17 cellular contexts compared by ENCODE assay signal in the genomic region with DNA sequence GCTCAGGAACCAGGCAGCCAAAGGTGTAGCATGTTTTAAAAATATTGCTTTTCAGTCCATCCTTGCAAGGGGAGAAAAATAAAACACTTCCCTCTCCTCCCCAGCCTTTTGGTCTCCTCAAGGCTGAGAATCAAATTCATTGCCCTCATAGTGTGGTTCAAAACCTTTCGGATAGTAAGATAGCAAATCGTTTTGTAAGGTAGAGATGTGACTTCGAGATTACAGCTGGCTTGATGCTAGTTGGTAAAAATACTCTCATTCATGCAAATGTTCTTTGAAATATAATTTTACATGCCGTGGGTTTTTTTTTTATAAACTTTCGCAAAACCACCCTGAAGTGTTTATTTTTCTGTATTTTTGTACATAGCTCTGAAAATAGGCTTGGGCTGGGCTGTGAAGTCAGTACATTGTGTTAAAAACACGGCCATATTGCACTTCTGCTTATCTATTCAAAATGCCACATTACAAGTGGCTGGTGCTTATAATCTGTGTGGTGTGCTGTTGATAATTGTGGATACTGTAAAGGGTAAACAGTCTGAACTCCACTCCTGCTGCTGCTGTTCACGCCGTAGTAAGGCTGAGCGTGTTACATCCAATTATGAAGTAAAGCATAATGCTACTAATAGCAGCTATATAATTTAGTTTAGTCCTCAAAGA.
DNase-seq lines count a peak whose midpoint lies in the region; ATAC-seq and TF ChIP-seq lines count a peak whose summit lies in the region.
"Had no signal": no experiment of that assay in that cellular context is flagged by ENCODE, and none has a peak within 500 bp of the region (broad histone marks: within the 10 kb centered on the region; RNA-seq: fewer than 3 reads in every experiment).

No MANE protein-coding gene starts in this region.

- H3K4me3 ChIP-seq in OCI-LY3 (ENCODE audit: low read length) = peak overlapping the region; percentile 76
- no peak overlapping the region for H3K4me3 ChIP-seq in OCI-LY7 (ENCODE audit: low read depth, low read length, poor library complexity, severe bottlenecking)
- H3K4me3 ChIP-seq: pancreas, tibial artery had no signal

- no peak for ATAC-seq in GM18519 (IDR thresholded peaks at IDR 0.05; ENCODE audit: low FRiP score, unreplicated experiment)
- ATAC-seq: CD8-positive, alpha-beta T cell; pancreas had no signal

- no peak overlapping the region for H3K18ac ChIP-seq in H9 (ENCODE audit: insufficient read length, low read depth, low read length)

- no peak for TF ChIP-seq CTCF in H9 (conservative IDR thresholded peaks at IDR 0.05)
- TF ChIP-seq CTCF in OCI-LY3 (IDR thresholded peaks at IDR 0.05; ENCODE audit: low read depth, low read length) = no peak
- TF ChIP-seq CTCF in OCI-LY7 (conservative IDR thresholded peaks at IDR 0.05; ENCODE audit: low read length) = no peak

- H3K14ac ChIP-seq in H9 (ENCODE audit: insufficient read depth, low read length) = no peak overlapping the region

- H3T11ph ChIP-seq in H9 (ENCODE audit: low read length) = no peak overlapping the region

- no peaks in the 10 kb centered on the region for H3K36me3 ChIP-seq in OCI-LY3 (replicated peaks; ENCODE audit: low read depth, low read length)
- no peaks in the 10 kb centered on the region for H3K36me3 ChIP-seq in OCI-LY7 (ENCODE audit: insufficient read depth, low read length)
- H3K36me3 ChIP-seq: cardiac muscle cell, pancreas, tibial artery had no signal

- intact Hi-C loops in OCI-LY7 (cut with micrococcal nuclease; ENCODE audit: unreplicated experiment) = loop anchor here (2.0 kb wide), 1 partner anchor 185 kb away; no protein-coding TSS in a partner anchor

- no peak overlapping the region for H3K27ac ChIP-seq in H9 (ENCODE audit: insufficient read length, low read depth, low read length)
- H3K27ac ChIP-seq in OCI-LY3 (ENCODE audit: low read length) = no peak overlapping the region
- H3K27ac ChIP-seq in OCI-LY7 (ENCODE audit: low read depth, low read length, poor library complexity, severe bottlenecking) = no peak overlapping the region
- H3K27ac ChIP-seq: cardiac muscle cell, dorsolateral prefrontal cortex, pancreas, tibial artery had no signal

- H3K9ac ChIP-seq in H9 (ENCODE audit: extremely low read depth, insufficient read length, low read length) = no peak overlapping the region
- H3K9ac ChIP-seq in OCI-LY3 (ENCODE audit: low read length) = no peak overlapping the region

- no peak overlapping the region for H4K91ac ChIP-seq in H9 (ENCODE audit: insufficient read length, low read depth, low read length)

- H3K4me1 ChIP-seq in H9 (ENCODE audit: insufficient read depth, low read length) (no peaks in the 10 kb centered on the region; the same call in 1 of the 2 replicates), OCI-LY3 (ENCODE audit: low read length) (peaks cover 21% of the 10 kb centered on the region), OCI-LY7 (ENCODE audit: insufficient read depth, low read length, poor library complexity, severe bottlenecking) (no peaks in the 10 kb centered on the region)
- H3K4me1 ChIP-seq: pancreas, tibial artery had no signal

- no peak overlapping the region for H2BK20ac ChIP-seq in H9 (ENCODE audit: low read depth, low read length, poor library complexity, severe bottlenecking)

- no peak overlapping the region for H2BK15ac ChIP-seq in H9 (ENCODE audit: low read depth, low read length)

- CTCF ChIA-PET in OCI-LY7 (lab: Charles Lee; ENCODE audit: unreplicated experiment) = no interaction called here

- H3K27me3 Mint-ChIP-seq in H9 (ENCODE audit: low read depth) = peaks cover 42% of the 10 kb centered on the region

- H3K79me2 ChIP-seq in H9 (ENCODE audit: insufficient read depth, low read length) (no peaks in the 10 kb centered on the region), OCI-LY3 (ENCODE audit: low read length) (no peaks in the 10 kb centered on the region), OCI-LY7 (ENCODE audit: insufficient read depth, low read depth, low read length) (no peaks in the 10 kb centered on the region)

- H2BK12ac ChIP-seq in H9 (ENCODE audit: insufficient read length, low read depth, low read length) = no peak overlapping the region

- no peaks in the 10 kb centered on the region for H3K36me3 Mint-ChIP-seq in H9 (ENCODE audit: insufficient read depth in 1 of 3, low read depth in 3 of 3)

- H4K5ac ChIP-seq in H9 (ENCODE audit: insufficient read length, low read depth, low read length) = no peak overlapping the region

- H3K4ac ChIP-seq in H9 (ENCODE audit: low read depth, low read length) = no peak overlapping the region

- H3K23me2 ChIP-seq in H9 (ENCODE audit: insufficient read length, low read depth, low read length, poor library complexity, severe bottlenecking) = no peaks in the 10 kb centered on the region

- H2BK5ac ChIP-seq in H9 (ENCODE audit: insufficient read length, low read length) = no peak overlapping the region

- H3K4me3 Mint-ChIP-seq in H9 = no peak overlapping the region
- H3K4me3 Mint-ChIP-seq: CD8-positive, alpha-beta T cell had no signal

- peaks cover 7% of the 10 kb centered on the region; the same call in 1 of the 2 replicates for H3K27me3 ChIP-seq in H9 (ENCODE audit: insufficient read depth, low read length)
- peaks cover 10% of the 10 kb centered on the region for H3K27me3 ChIP-seq in OCI-LY3 (ENCODE audit: low read depth, low read length)
- H3K27me3 ChIP-seq: pancreas, tibial artery had no signal

- no peaks in the 10 kb centered on the region; a peak in 1 of 5 replicates for H3K9me3 Mint-ChIP-seq in H9
- H3K9me3 Mint-ChIP-seq: CD8-positive, alpha-beta T cell had no signal

- no peak overlapping the region for H4K8ac ChIP-seq in H9 (replicated peaks; ENCODE audit: insufficient read length, low read depth, low read length)

- no CpG with 5 or more reads among the region's 9 CpGs for WGBS in H9 (ENCODE audit: extremely low coverage, insufficient read length, low lambda C conversion rate)

- no peak overlapping the region for H3K56ac ChIP-seq in H9 (ENCODE audit: insufficient read length, low read depth, low read length)

- no TSS peak for BruUV-seq in OCI-LY7 (replicated peaks; lab: Mats Ljungman, UMichigan)

- no peak overlapping the region for H2AFZ ChIP-seq in H9 (ENCODE audit: low read length)
- peak overlapping the region; percentile 56 for H2AFZ ChIP-seq in OCI-LY3 (ENCODE audit: low read depth, low read length)
- no peak overlapping the region for H2AFZ ChIP-seq in OCI-LY7 (ENCODE audit: low read length)

- H3K27ac Mint-ChIP-seq in H9 = no peak overlapping the region
- H3K27ac Mint-ChIP-seq: CD8-positive, alpha-beta T cell had no signal

- POLR2A ChIA-PET in OCI-LY7 (lab: Charles Lee) = interaction anchor here (0.7 to 0.9 kb wide), 2 partner anchors 10 to 153 kb away, joined by 3 read pairs; no protein-coding TSS in a partner anchor

- H3K9me3 ChIP-seq in H9 (ENCODE audit: control insufficient read depth, low read depth, low read length) (no peaks in the 10 kb centered on the region), OCI-LY3 (ENCODE audit: insufficient read depth, low read length) (no peaks in the 10 kb centered on the region), OCI-LY7 (ENCODE audit: low read length) (no peaks in the 10 kb centered on the region)
- H3K9me3 ChIP-seq: pancreas, tibial artery had no signal

- no peaks in the 10 kb centered on the region for H4K20me1 ChIP-seq in H9 (ENCODE audit: control insufficient read depth, insufficient read depth, insufficient read length)
- no peaks in the 10 kb centered on the region for H4K20me1 ChIP-seq in OCI-LY3 (ENCODE audit: insufficient read depth, low read length)
- no peaks in the 10 kb centered on the region for H4K20me1 ChIP-seq in OCI-LY7 (ENCODE audit: insufficient read depth, low read length)

- TF ChIP-seq POLR2A in erythroblast (IDR thresholded peaks at IDR 0.05; ENCODE audit: low read length) = no peak

- peaks cover 48 to 63% of the 10 kb centered on the region in 2 experiments for H3K4me1 Mint-ChIP-seq in H9

- no peak overlapping the region for H2AK5ac ChIP-seq in H9 (ENCODE audit: insufficient read length, low read length)

- peak overlapping the region; percentile 44 for H3K4me2 ChIP-seq in H9 (ENCODE audit: insufficient read depth, insufficient read length, low read length)
- H3K4me2 ChIP-seq in OCI-LY3 (ENCODE audit: low read length) = peak overlapping the region; percentile 93
- H3K4me2 ChIP-seq in OCI-LY7 (ENCODE audit: low read length) = no peak overlapping the region

- no peak overlapping the region for H2BK120ac ChIP-seq in H9 (ENCODE audit: low read depth, low read length, poor library complexity, severe bottlenecking)

- H3K9me2 ChIP-seq in OCI-LY7 (ENCODE audit: insufficient read depth, low read length) = no peaks in the 10 kb centered on the region

- DNase-seq in H9 (no peak), NCI-H146 treated with DMSO at 0.1 percent for 48 hours (lab: John Stamatoyannopoulos, UW; ENCODE audit: unreplicated experiment) (peak; percentile 41), erythroblast (lab: John Stamatoyannopoulos, UW) (peak; percentile 6 to 62), OCI-LY7 (ENCODE audit: low spot score) (no peak), DMS53 (lab: John Stamatoyannopoulos, UW) (no peak)
- DNase-seq: activated CD4-positive, alpha-beta T cell treated with anti-CD3 and anti-CD28 coated beads, Interleukin-2, amount 50 U/mL, for 48 hours; CD8-positive, alpha-beta T cell; dorsolateral prefrontal cortex; Karpas-422; NCI-H1048; NK-92 treated with Interleukin-12 subunit alpha and Interleukin-12 subunit beta, amount 100 ng/mL, for 24 hours; pancreas; stimulated activated naive CD4-positive, alpha-beta T cell; tibial artery had no signal

- no peak overlapping the region for H3K23ac ChIP-seq in H9 (ENCODE audit: insufficient read length, low read depth, low read length)

- no peaks in the 10 kb centered on the region for H3K79me1 ChIP-seq in H9 (ENCODE audit: insufficient read depth, low read depth, low read length, poor library complexity, severe bottlenecking)

Comparison
In these comparisons a context has a peak if more than half of its experiments do, and no peak if none do; other contexts are left out.
1. DNase-seq: peak in NCI-H146 treated with DMSO at 0.1 percent for 48 hours (single experiment) and erythroblast (2 of 2); none in H9 (single experiment), OCI-LY7 (single experiment) and DMS53 (single experiment).